In the genomic region with DNA sequence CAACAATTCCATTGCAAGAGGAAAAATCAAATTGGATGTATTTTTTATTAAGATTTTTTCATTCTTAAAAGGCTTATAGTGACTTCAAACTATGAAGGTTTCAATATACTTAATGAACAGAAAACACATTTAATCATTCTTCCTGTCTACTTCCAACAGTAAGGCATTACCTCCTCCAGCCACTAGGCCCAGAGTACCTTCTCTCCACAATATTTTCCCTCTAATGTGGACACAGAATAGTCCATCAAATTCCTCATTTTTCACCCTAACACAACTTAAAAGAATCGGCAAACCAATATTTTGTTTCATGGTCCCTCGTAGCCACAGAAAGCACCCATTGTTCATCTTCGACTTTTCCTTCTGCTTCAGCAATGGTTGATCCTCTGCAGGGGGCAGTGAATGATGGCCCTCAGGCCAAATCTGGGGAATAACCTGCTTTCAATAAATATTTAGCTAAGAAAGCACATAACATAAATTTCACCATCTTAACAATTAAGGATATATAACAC, we compare ENCODE assay signal across 20 cellular contexts.
DNase-seq lines count a peak whose midpoint lies in the region; ATAC-seq and TF ChIP-seq lines count a peak whose summit lies in the region.
"Had no signal": no experiment of that assay in that cellular context is flagged by ENCODE, and none has a peak within 500 bp of the region (broad histone marks: within the 10 kb centered on the region; RNA-seq: fewer than 3 reads in every experiment).

No MANE protein-coding gene starts in this region.

- H3K9me3 Mint-ChIP-seq in H9 (peaks cover 11 to 25% of the 10 kb centered on the region in 2 experiments; a peak in 4 of 5 replicates), osteocyte (ENCODE audit: unreplicated experiment) (peaks cover 23% of the 10 kb centered on the region), MCF 10A (ENCODE audit: unreplicated experiment) (peaks cover 16% of the 10 kb centered on the region)

- H3K56ac ChIP-seq in H9 (ENCODE audit: insufficient read length, low read depth, low read length): no peak overlapping the region

- no peak overlapping the region for H3K9ac ChIP-seq in H9 (ENCODE audit: extremely low read depth, insufficient read length, low read length)

- no peak overlapping the region for H3K27ac ChIP-seq in H9 (ENCODE audit: insufficient read length, low read depth, low read length)
- no peak overlapping the region for H3K27ac ChIP-seq in PC-9
- H3K27ac ChIP-seq in foreskin keratinocyte: no peak overlapping the region
- H3K27ac ChIP-seq: HL-60 had no signal

- in situ Hi-C loops in GM13977 (cut with MboI; ENCODE audit: low pct_unique_long_range_greater_than_20kb, low sequenced_read_pairs, unreplicated experiment): no loop called here

- H2BK120ac ChIP-seq in H9 (ENCODE audit: low read depth, low read length, poor library complexity, severe bottlenecking): no peak overlapping the region

- H2BK20ac ChIP-seq in H9 (ENCODE audit: low read depth, low read length, poor library complexity, severe bottlenecking): no peak overlapping the region

- H3K23me2 ChIP-seq in H9 (ENCODE audit: insufficient read length, low read depth, low read length, poor library complexity, severe bottlenecking): no peaks in the 10 kb centered on the region

- WGBS in H9 (ENCODE audit: extremely low coverage, insufficient read length, low lambda C conversion rate): no CpG with 5 or more reads among the region's 3 CpGs

- CTCF ChIA-PET in PC-9 (lab: Charles Lee) (no interaction called here), MCF 10A (lab: Yijun Ruan, JAX) (no interaction called here)

- no peak for ATAC-seq in foreskin keratinocyte

- H3K4me3 ChIP-seq in PC-9: no peak overlapping the region

- no peaks in the 10 kb centered on the region for H3K9me3 ChIP-seq in H9 (ENCODE audit: control insufficient read depth, low read depth, low read length)
- H3K9me3 ChIP-seq in PC-9 (ENCODE audit: insufficient read depth, low read depth): 0 out of 2 replicates have a peak, but pooled peaks cover 4% of the 10 kb centered on the region

- H2AFZ ChIP-seq in H9 (ENCODE audit: low read length) (no peak overlapping the region), PC-9 (no peak overlapping the region)

- H2BK12ac ChIP-seq in H9 (ENCODE audit: insufficient read length, low read depth, low read length): no peak overlapping the region

- H3K4me2 ChIP-seq in H9 (ENCODE audit: insufficient read depth, insufficient read length, low read length) (no peak overlapping the region), PC-9 (no peak overlapping the region)

- no peak overlapping the region for H2BK5ac ChIP-seq in H9 (ENCODE audit: insufficient read length, low read length)

- no peak overlapping the region for H4K8ac ChIP-seq in H9 (replicated peaks; ENCODE audit: insufficient read length, low read depth, low read length)

- H3K4me1 ChIP-seq in H9 (ENCODE audit: insufficient read depth, low read length) (no peaks in the 10 kb centered on the region), PC-9 (replicated peaks; ENCODE audit: insufficient read depth) (no peaks in the 10 kb centered on the region), foreskin keratinocyte (no peaks in the 10 kb centered on the region)

- intact Hi-C loops in PC-9 (cut with micrococcal nuclease; ENCODE audit: unreplicated experiment) (no loop called here), MCF 10A (cut with micrococcal nuclease) (no loop called here)

- BruUV-seq in PC-9 (replicated peaks; lab: Mats Ljungman, UMichigan) (no TSS peak), MCF 10A (replicated peaks; lab: Mats Ljungman, UMichigan) (no TSS peak)

- no peaks in the 10 kb centered on the region for H3K27me3 ChIP-seq in H9 (ENCODE audit: insufficient read depth, low read length)
- no peaks in the 10 kb centered on the region for H3K27me3 ChIP-seq in PC-9 (ENCODE audit: insufficient read depth, low read depth)
- H3K27me3 ChIP-seq in foreskin keratinocyte: no peaks in the 10 kb centered on the region

- H3K79me2 ChIP-seq in H9 (ENCODE audit: insufficient read depth, low read length): no peaks in the 10 kb centered on the region
- H3K79me2 ChIP-seq in PC-9 (ENCODE audit: low read depth): no peaks in the 10 kb centered on the region

- no peaks in the 10 kb centered on the region for H3F3A ChIP-seq in PC-9 (ENCODE audit: insufficient read depth, low read depth)

- H3K27ac Mint-ChIP-seq in H9 (no peak overlapping the region), osteocyte (ENCODE audit: unreplicated experiment) (no peak overlapping the region), MCF 10A (ENCODE audit: low read depth, unreplicated experiment) (no peak overlapping the region)
- H3K27ac Mint-ChIP-seq: CD4-positive, alpha-beta T cell had no signal

- H3K9me2 ChIP-seq in PC-9 (ENCODE audit: insufficient read depth): no peaks in the 10 kb centered on the region

- no peak overlapping the region for H4K91ac ChIP-seq in H9 (ENCODE audit: insufficient read length, low read depth, low read length)

- TF ChIP-seq CTCF in H9 (conservative IDR thresholded peaks at IDR 0.05) (peak; percentile 48), PC-9 (conservative IDR thresholded peaks at IDR 0.05) (peak; percentile 31; the same call in 1 of the 2 replicates), foreskin keratinocyte (conservative IDR thresholded peaks at IDR 0.05) (peak; percentile 7), osteocyte (IDR thresholded peaks at IDR 0.05) (peak; percentile 8), GM13977 (IDR thresholded peaks at IDR 0.05; ENCODE audit: extremely low read depth, insufficient read depth, missing control alignments) (no peak), MCF 10A (IDR thresholded peaks at IDR 0.05; ENCODE audit: unreplicated experiment) (no peak)

- no peaks in the 10 kb centered on the region for H3K4me1 Mint-ChIP-seq in H9
- no peaks in the 10 kb centered on the region for H3K4me1 Mint-ChIP-seq in osteocyte (ENCODE audit: unreplicated experiment)
- H3K4me1 Mint-ChIP-seq in MCF 10A (ENCODE audit: insufficient read depth, unreplicated experiment): no peaks in the 10 kb centered on the region

- H4K5ac ChIP-seq in H9 (ENCODE audit: insufficient read length, low read depth, low read length): no peak overlapping the region

- no peaks in the 10 kb centered on the region for H3K27me3 Mint-ChIP-seq in H9 (ENCODE audit: low read depth)
- H3K27me3 Mint-ChIP-seq in osteocyte (ENCODE audit: unreplicated experiment): no peaks in the 10 kb centered on the region
- no peaks in the 10 kb centered on the region for H3K27me3 Mint-ChIP-seq in MCF 10A (ENCODE audit: insufficient read depth, unreplicated experiment)
- H3K27me3 Mint-ChIP-seq: CD4-positive, alpha-beta T cell had no signal

- no peaks in the 10 kb centered on the region for H3K36me3 ChIP-seq in PC-9 (ENCODE audit: low read depth)

- POLR2A ChIA-PET in PC-9 (lab: Charles Lee; ENCODE audit: unreplicated experiment) (no interaction called here), MCF 10A (lab: Yijun Ruan, JAX) (no interaction called here)

- no peak for DNase-seq in H9
- no peak for DNase-seq in PC-9
- DNase-seq in foreskin keratinocyte: no peak
- DNase-seq in osteocyte (ENCODE audit: extremely low spot score, unreplicated experiment): no peak
- no peak for DNase-seq in GM13977 (ENCODE audit: low spot score)
- no peak for DNase-seq in NCI-H82 (lab: John Stamatoyannopoulos, UW)
- DNase-seq in MCF 10A (ENCODE audit: unreplicated experiment): no peak
- DNase-seq in HUDEP-2 (lab: John Stamatoyannopoulos, UW; ENCODE audit: unreplicated experiment in 76 of 76): no peak
- DNase-seq: CD4-positive, alpha-beta T cell; H7; KBM-7; NCI-H1092 treated with DMSO at 0.1 percent for 48 hours; NCI-H1436 treated with DMSO at 0.1 percent for 48 hours; NCI-H2029; NCI-H2227 treated with DMSO at 0.1 percent for 48 hours; NCI-H510A; NK-92 treated with Interleukin-12 subunit alpha and Interleukin-12 subunit beta, amount 100 ng/mL, for 24 hours; Right ventricle myocardium superior; SW 1271 had no signal

- no peaks in the 10 kb centered on the region for H3K79me1 ChIP-seq in H9 (ENCODE audit: insufficient read depth, low read depth, low read length, poor library complexity, severe bottlenecking)

- no peaks in the 10 kb centered on the region for H4K20me1 ChIP-seq in H9 (ENCODE audit: control insufficient read depth, insufficient read depth, insufficient read length)
- no peaks in the 10 kb centered on the region for H4K20me1 ChIP-seq in PC-9 (ENCODE audit: insufficient read depth)

- peaks cover 0 to 16% (median 4%) of the 10 kb centered on the region in 3 experiments; a peak in 4 of 7 replicates for H3K36me3 Mint-ChIP-seq in H9 (ENCODE audit: insufficient read depth in 1 of 3, low read depth in 3 of 3)
- no peaks in the 10 kb centered on the region for H3K36me3 Mint-ChIP-seq in osteocyte (ENCODE audit: unreplicated experiment)
- H3K36me3 Mint-ChIP-seq in MCF 10A (ENCODE audit: insufficient read depth, unreplicated experiment): no peaks in the 10 kb centered on the region

- no peak overlapping the region for H3K23ac ChIP-seq in H9 (ENCODE audit: insufficient read length, low read depth, low read length)

- H3T11ph ChIP-seq in H9 (ENCODE audit: low read length): no peak overlapping the region

- no peak overlapping the region for H2BK15ac ChIP-seq in H9 (ENCODE audit: low read depth, low read length)

- no peak overlapping the region for H3K18ac ChIP-seq in H9 (ENCODE audit: insufficient read length, low read depth, low read length)

- no peak overlapping the region for H3K14ac ChIP-seq in H9 (ENCODE audit: insufficient read depth, low read length)

- H3K4me3 Mint-ChIP-seq in H9 (no peak overlapping the region), osteocyte (ENCODE audit: unreplicated experiment) (no peak overlapping the region), MCF 10A (ENCODE audit: unreplicated experiment) (no peak overlapping the region)
- H3K4me3 Mint-ChIP-seq: CD4-positive, alpha-beta T cell had no signal

- no peak overlapping the region for H2AK5ac ChIP-seq in H9 (ENCODE audit: insufficient read length, low read length)

- H3K4ac ChIP-seq in H9 (ENCODE audit: low read depth, low read length): no peak overlapping the region

Comparison
In these comparisons a context has a peak if more than half of its experiments do, and no peak if none do; other contexts are left out.
1. CTCF ChIP-seq: peak in H9 (single experiment), PC-9 (single experiment), foreskin keratinocyte (single experiment) and osteocyte (single experiment); none in GM13977 (single experiment) and MCF 10A (single experiment).